22 cellular contexts compared by ENCODE assay signal in genomic region chr11:26655287-26655686, GRCh38.
DNase-seq lines count a peak whose midpoint lies in the region; ATAC-seq, FAIRE-seq and TF ChIP-seq lines count a peak whose summit lies in the region.
"Had no signal": no experiment of that assay in that cellular context is flagged by ENCODE, and none has a peak within 500 bp of the region (broad histone marks: within the 10 kb centered on the region; RNA-seq: fewer than 3 reads in every experiment).

No MANE protein-coding gene starts in this region.

- no peak for TF ChIP-seq EP300 in A549 (IDR thresholded peaks at IDR 0.05)
- TF ChIP-seq EP300 in K562 (IDR thresholded peaks at IDR 0.05; ENCODE audit: low read length): no peak

- no peak overlapping the region for H3K4me3 Mint-ChIP-seq in GM23338
- H3K4me3 Mint-ChIP-seq: B cell; CD4-positive, alpha-beta T cell; CD8-positive, alpha-beta T cell had no signal

- H4K8ac ChIP-seq in neuronal stem cell (ENCODE audit: low read depth, low read length): no peak overlapping the region

- H4K91ac ChIP-seq in neuronal stem cell (ENCODE audit: low read depth, low read length, poor library complexity): no peak overlapping the region

- POLR2A ChIA-PET in A549 (lab: Yijun Ruan, JAX) (no interaction called here), K562 (lab: Yijun Ruan, JAX) (no interaction called here)

- no peak for DNase-seq in A549 (ENCODE audit: low read depth in 1 of 2, low spot score in 1 of 2)
- no peak for DNase-seq in GM23338 (ENCODE audit: low spot score)
- no peak for DNase-seq in K562 (ENCODE audit: extremely low read depth in 1 of 4, low spot score in 3 of 4)
- DNase-seq in neuronal stem cell (ENCODE audit: low spot score): no peak
- no peak for DNase-seq in NCI-H1930 (lab: John Stamatoyannopoulos, UW)
- DNase-seq in sciatic nerve (ENCODE audit: low spot score): no peak
- DNase-seq in cerebellar nuclear complex (lab: John Stamatoyannopoulos, UW): no peak
- DNase-seq: 8988T; AML-193; Caco-2; Calu3; CD4-positive, alpha-beta T cell; CD8-positive, alpha-beta T cell; DMS79 treated with DMSO at 0.1 percent for 48 hours; GF-D8 had no signal

- TF ChIP-seq RAD21 in A549 (conservative IDR thresholded peaks at IDR 0.05 in 1 of 2, IDR thresholded peaks at IDR 0.05 in 1 of 2) (no peak), K562 (CRISPR knock-in tag; conservative IDR thresholded peaks at IDR 0.05 in 1 of 2, IDR thresholded peaks at IDR 0.05 in 1 of 2) (no peak)

- CTCF ChIA-PET in A549 (lab: Yijun Ruan, JAX): no interaction called here
- CTCF ChIA-PET in K562 (lab: Yijun Ruan, JAX; ENCODE audit: low intra/inter-chr PET ratio): no interaction called here

- intact Hi-C loops in K562 (cut with micrococcal nuclease) (no loop called here), sciatic nerve (cut with DNase I) (no loop called here)

- TF ChIP-seq CTCF in A549 (IDR thresholded peaks at IDR 0.05) (no peak), GM23338 (conservative IDR thresholded peaks at IDR 0.05; ENCODE audit: low read depth in 2 of 2) (no peak), K562 (IDR thresholded peaks at IDR 0.05 in 2 of 3, conservative IDR thresholded peaks at IDR 0.05 in 1 of 3; ENCODE audit: insufficient read depth in 2 of 3, low read depth in 1 of 3, low read length in 3 of 3) (no peak)

- H3K27ac ChIP-seq in A549: no peak overlapping the region
- no peak overlapping the region for H3K27ac ChIP-seq in GM23338 (ENCODE audit: low read depth)
- H3K27ac ChIP-seq in K562 (ENCODE audit: extremely low read depth, low read depth, low read length): no peak overlapping the region
- H3K27ac ChIP-seq in neuronal stem cell (replicated peaks; ENCODE audit: low read length): no peak overlapping the region
- H3K27ac ChIP-seq: BLaER1 treated with 17β-estradiol and CSF1 and Interleukin-3, amounts not matched to agents 10 nM and 100 nM; C4-2B had no signal

- no peaks in the 10 kb centered on the region for H3K9me2 ChIP-seq in GM23338 (ENCODE audit: insufficient read depth)

- TF ChIP-seq POLR2A in A549 (IDR thresholded peaks at IDR 0.05; ENCODE audit: low read length) (no peak), K562 (conservative IDR thresholded peaks at IDR 0.05) (no peak)

- H3K4me2 ChIP-seq in A549 (no peak overlapping the region), GM23338 (no peak overlapping the region), K562 (ENCODE audit: insufficient read depth, low read length) (no peak overlapping the region), neuronal stem cell (ENCODE audit: insufficient read depth, low read length, poor library complexity, severe bottlenecking) (no peak overlapping the region)
- H3K4me2 ChIP-seq: BLaER1 treated with 17β-estradiol and CSF1 and Interleukin-3, amounts not matched to agents 10 nM and 100 nM had no signal

- no peaks in the 10 kb centered on the region for H3K36me3 ChIP-seq in GM23338 (ENCODE audit: insufficient read depth)
- no peaks in the 10 kb centered on the region for H3K36me3 ChIP-seq in K562 (ENCODE audit: control insufficient read depth, insufficient read depth, low read length)
- H3K36me3 ChIP-seq in neuronal stem cell (replicated peaks in 1 of 2; ENCODE audit: control insufficient read depth in 2 of 2, insufficient read depth in 2 of 2, low read length in 2 of 2): no peaks in the 10 kb centered on the region
- H3K36me3 ChIP-seq: BLaER1 treated with 17β-estradiol and CSF1 and Interleukin-3, amounts not matched to agents 10 nM and 100 nM had no signal

- H2AFZ ChIP-seq in GM23338 (0 out of 2 replicates have a peak overlapping the region, but pooled peaks have one; percentile 19), K562 (ENCODE audit: low read depth, low read length) (no peak overlapping the region), neuronal stem cell (ENCODE audit: low read length) (peak overlapping the region; percentile 28)

- FAIRE-seq in A549 (lab: Jason Lieb, UNC) (no peak), K562 (lab: Jason Lieb, UNC) (no peak)
- FAIRE-seq: D721Med, G401.6, GM12891, GM19239 had no signal

- no peaks in the 10 kb centered on the region for H3K79me1 ChIP-seq in neuronal stem cell (ENCODE audit: low read depth, low read length)

- H3K18ac ChIP-seq in neuronal stem cell (ENCODE audit: low read length): no peak overlapping the region

- WGBS in A549 (ENCODE audit: missing lambda C conversion rate): 22% methylated on average over 2 of the region's 2 CpGs
- WGBS in K562 (ENCODE audit: insufficient coverage, low coverage, missing lambda C conversion rate): 0% methylated on average over 2 of the region's 2 CpGs
- WGBS in neuronal stem cell (ENCODE audit: extremely low coverage in 2 of 2, insufficient read length in 2 of 2, insufficient replicate concordance in 1 of 2), 2 donors: no CpG with 5 or more reads among the region's 2 CpGs

- H3K27me3 ChIP-seq in GM23338 (ENCODE audit: insufficient read depth) (no peaks in the 10 kb centered on the region), K562 (ENCODE audit: control insufficient read depth in 2 of 2, insufficient read depth in 2 of 2, low read length in 2 of 2) (no peaks in the 10 kb centered on the region), neuronal stem cell (ENCODE audit: control insufficient read depth in 3 of 3, insufficient read depth in 3 of 3, low read depth in 1 of 3, low read length in 3 of 3) (no peaks in the 10 kb centered on the region)
- H3K27me3 ChIP-seq: BLaER1 treated with 17β-estradiol and CSF1 and Interleukin-3, amounts not matched to agents 10 nM and 100 nM had no signal

- H3K9me3 Mint-ChIP-seq in GM23338: no peaks in the 10 kb centered on the region
- H3K9me3 Mint-ChIP-seq: CD4-positive, alpha-beta T cell; CD8-positive, alpha-beta T cell had no signal

- no peak overlapping the region for H2BK120ac ChIP-seq in neuronal stem cell (ENCODE audit: low read depth, low read length)

- ATAC-seq in A549: no peak
- no peak for ATAC-seq in GM23338
- no peak for ATAC-seq in K562
- ATAC-seq in sciatic nerve: no peak
- ATAC-seq: CD8-positive, alpha-beta T cell had no signal

- H2BK12ac ChIP-seq in neuronal stem cell (ENCODE audit: low read length): no peak overlapping the region

- no peaks in the 10 kb centered on the region for H3K9me1 ChIP-seq in K562 (ENCODE audit: control insufficient read depth, insufficient read depth, low read length)

- no peaks in the 10 kb centered on the region for H3K36me3 Mint-ChIP-seq in GM23338 (ENCODE audit: low read depth)
- H3K36me3 Mint-ChIP-seq: CD8-positive, alpha-beta T cell had no signal

- H3K4me3 ChIP-seq in A549: no peak overlapping the region
- H3K4me3 ChIP-seq in GM23338: no peak overlapping the region
- no peak overlapping the region for H3K4me3 ChIP-seq in K562
- no peak overlapping the region for H3K4me3 ChIP-seq in neuronal stem cell (ENCODE audit: low read length in 2 of 2)
- H3K4me3 ChIP-seq: BLaER1 treated with 17β-estradiol and CSF1 and Interleukin-3, amounts not matched to agents 10 nM and 100 nM had no signal

- H3K79me2 ChIP-seq in GM23338 (replicated peaks; ENCODE audit: insufficient read depth) (no peaks in the 10 kb centered on the region), K562 (ENCODE audit: control insufficient read depth, insufficient read depth, low read length) (no peaks in the 10 kb centered on the region)

- no peaks in the 10 kb centered on the region for H3F3A ChIP-seq in GM23338 (replicated peaks; ENCODE audit: low read depth)

- H3K4me1 ChIP-seq in A549 (no peaks in the 10 kb centered on the region), GM23338 (ENCODE audit: insufficient read depth) (no peaks in the 10 kb centered on the region), K562 (replicated peaks in 1 of 2; ENCODE audit: control insufficient read depth in 2 of 2, insufficient read depth in 2 of 2, low read length in 2 of 2) (no peaks in the 10 kb centered on the region), neuronal stem cell (ENCODE audit: control insufficient read depth in 2 of 2, insufficient read depth in 1 of 2, low read depth in 1 of 2, low read length in 2 of 2) (no peaks in the 10 kb centered on the region)
- H3K4me1 ChIP-seq: BLaER1 treated with 17β-estradiol and CSF1 and Interleukin-3, amounts not matched to agents 10 nM and 100 nM; Caco-2 had no signal

- no TSS peak for BruUV-seq in K562 (replicated peaks; lab: Mats Ljungman, UMichigan)

- no peak overlapping the region for H2BK15ac ChIP-seq in neuronal stem cell (ENCODE audit: low read length)

- H3K4ac ChIP-seq in neuronal stem cell (ENCODE audit: low read length): no peak overlapping the region

- H2AK5ac ChIP-seq in neuronal stem cell (ENCODE audit: low read depth, low read length): no peak overlapping the region

- H3K14ac ChIP-seq in neuronal stem cell (ENCODE audit: low read length): no peak overlapping the region

- H4K20me1 ChIP-seq in GM23338 (replicated peaks; ENCODE audit: insufficient read depth) (no peaks in the 10 kb centered on the region), K562 (replicated peaks; ENCODE audit: control insufficient read depth, insufficient read depth, low read length) (no peaks in the 10 kb centered on the region)
- H4K20me1 ChIP-seq: BLaER1 treated with 17β-estradiol and CSF1 and Interleukin-3, amounts not matched to agents 10 nM and 100 nM had no signal

- H3K9ac ChIP-seq in K562 (ENCODE audit: insufficient read depth in 1 of 2, low read depth in 2 of 2, low read length in 2 of 2) (no peak overlapping the region), neuronal stem cell (ENCODE audit: low read depth, low read length, poor library complexity) (no peak overlapping the region)
- H3K9ac ChIP-seq: BLaER1 treated with 17β-estradiol and CSF1 and Interleukin-3, amounts not matched to agents 10 nM and 100 nM had no signal

- in situ Hi-C loops in K562 (cut with MboI): no loop called here

- no peak overlapping the region for H3K23ac ChIP-seq in neuronal stem cell (ENCODE audit: low read depth, low read length, poor library complexity)

- H3K4me1 Mint-ChIP-seq in GM23338: no peaks in the 10 kb centered on the region
- H3K4me1 Mint-ChIP-seq: B cell had no signal

- H3K27ac Mint-ChIP-seq in GM23338: no peak overlapping the region
- H3K27ac Mint-ChIP-seq: B cell; CD4-positive, alpha-beta T cell; CD8-positive, alpha-beta T cell had no signal

- no peak overlapping the region for H2BK5ac ChIP-seq in neuronal stem cell (ENCODE audit: low read length)

- no peaks in the 10 kb centered on the region for H3K9me3 ChIP-seq in A549
- no peaks in the 10 kb centered on the region for H3K9me3 ChIP-seq in K562 (replicated peaks; ENCODE audit: control insufficient read depth, insufficient read depth, low read depth, low read length)
- H3K9me3 ChIP-seq in neuronal stem cell (replicated peaks in 1 of 2; ENCODE audit: control insufficient read depth in 2 of 2, insufficient read depth in 1 of 2, low read depth in 1 of 2, low read length in 2 of 2): no peaks in the 10 kb centered on the region
- H3K9me3 ChIP-seq: BLaER1 treated with 17β-estradiol and CSF1 and Interleukin-3, amounts not matched to agents 10 nM and 100 nM; Caco-2 had no signal

- no peaks in the 10 kb centered on the region for H3K27me3 Mint-ChIP-seq in GM23338 (ENCODE audit: insufficient read depth, low read depth, poor library complexity)
- H3K27me3 Mint-ChIP-seq: B cell; CD4-positive, alpha-beta T cell had no signal

TF ChIP-seq in A549, 52 proteins besides CTCF, POLR2A, EP300 and RAD21 (continues in another document):
- TF ChIP-seq MAFK (IDR thresholded peaks at IDR 0.05; ENCODE audit: partially characterized antibody): peak; percentile 79

Comparison
In these comparisons a context has a peak if more than half of its experiments do, and no peak if none do; other contexts are left out.
1. Of the 35 proteins assayed by ChIP-seq in both K562 and A549: peak only in K562: none; only in A549: none; in both: MAFK; in neither: 34.